24 cellular contexts compared by ENCODE assay signal in genomic region chr6:84317463-84317862, GRCh38.
"Had no signal": no experiment of that assay in that cellular context is flagged by ENCODE, and none has a peak within 500 bp of the region (broad histone marks: within the 10 kb centered on the region; RNA-seq: fewer than 3 reads in every experiment).

No MANE protein-coding gene starts in this region.

- H3K27ac ChIP-seq: colonic mucosa, coronary artery, dorsolateral prefrontal cortex, epithelial cell of prostate, esophagus muscularis mucosa, esophagus squamous epithelium, foreskin keratinocyte, gastrocnemius medialis, gastroesophageal sphincter, heart left ventricle, heart right ventricle had no signal

- H3K36me3 ChIP-seq: colonic mucosa, esophagus muscularis mucosa, esophagus squamous epithelium, gastrocnemius medialis, gastroesophageal sphincter, heart left ventricle, heart right ventricle had no signal

- H3K4me1 ChIP-seq: colonic mucosa, esophagus muscularis mucosa, esophagus squamous epithelium, foreskin keratinocyte, gastrocnemius medialis, gastroesophageal sphincter, heart left ventricle, heart right ventricle had no signal

- ATAC-seq: effector memory CD8-positive, alpha-beta T cell; esophagus mucosa; foreskin keratinocyte; gastrocnemius medialis; gastroesophageal sphincter; heart left ventricle; heart right ventricle had no signal

- DNase-seq: colonic mucosa; cortex of kidney; dermis blood vessel endothelial cell; dorsolateral prefrontal cortex; effector CD4-positive, alpha-beta T cell; effector CD8-positive, alpha-beta T cell; effector memory CD4-positive, alpha-beta T cell; effector memory CD8-positive, alpha-beta T cell; endodermal cell; erythroblast; esophagus squamous epithelium; foreskin fibroblast; foreskin keratinocyte; foreskin melanocyte; gastrocnemius medialis; glutamatergic neuron; head of caudate nucleus; heart left ventricle; heart right ventricle had no signal

- H3K4me3 ChIP-seq: colonic mucosa, coronary artery, dorsolateral prefrontal cortex, esophagus muscularis mucosa, esophagus squamous epithelium, gastrocnemius medialis, gastroesophageal sphincter, heart left ventricle, heart right ventricle had no signal

- H3K27me3 ChIP-seq: colonic mucosa, dorsolateral prefrontal cortex, esophagus muscularis mucosa, esophagus squamous epithelium, foreskin keratinocyte, gastrocnemius medialis, gastroesophageal sphincter, heart left ventricle, heart right ventricle had no signal

- H3K9me3 ChIP-seq: colonic mucosa, esophagus squamous epithelium, gastrocnemius medialis had no signal
